ENCODE assay signal across 15 cellular contexts in the genomic region with DNA sequence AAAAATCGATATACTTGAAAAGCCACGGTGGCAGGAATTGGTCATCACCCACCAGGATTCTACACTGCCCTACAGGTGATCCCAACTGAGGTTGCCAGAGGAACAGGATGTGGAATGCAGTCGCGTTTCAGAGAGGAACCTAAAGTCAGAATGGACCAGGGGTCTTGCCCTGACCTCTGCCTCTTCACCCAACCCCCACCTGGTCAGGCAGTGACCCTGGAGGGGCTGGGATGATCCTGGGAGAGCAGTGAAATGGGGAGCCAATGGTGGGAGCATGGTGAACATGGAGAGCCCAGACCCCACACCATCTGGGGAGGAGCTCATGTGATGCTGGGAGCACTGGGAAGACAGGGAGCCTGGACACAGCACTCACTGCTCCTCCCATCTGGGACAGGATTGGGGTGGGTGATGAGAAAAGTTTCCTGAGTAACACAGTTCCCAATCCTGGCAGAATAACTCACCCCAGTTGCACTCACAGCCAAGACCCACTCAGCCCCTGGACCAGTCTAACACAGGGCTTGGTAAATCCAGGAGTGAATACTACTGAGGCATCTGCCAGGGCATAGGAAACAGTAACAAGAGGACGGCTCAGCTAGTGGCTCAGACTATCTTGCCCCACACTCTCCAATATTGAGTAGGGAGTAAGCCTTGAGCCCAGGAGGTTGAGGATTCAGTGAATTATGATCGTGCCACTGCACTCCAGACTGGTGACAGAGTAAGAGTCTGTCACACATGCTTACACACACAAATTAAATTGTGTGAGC. TPM values are rescaled to one million over a fixed set of nuclear protein-coding genes. Genes with fewer than 3 reads are reported as not detected.
A peak's percentile ranks its signal among the peaks of the same experiment; 100 is the strongest.
DNase-seq lines count a peak whose midpoint lies in the region; ATAC-seq and TF ChIP-seq lines count a peak whose summit lies in the region.
"Had no signal": no experiment of that assay in that cellular context is flagged by ENCODE, and none has a peak within 500 bp of the region (broad histone marks: within the 10 kb centered on the region; RNA-seq: fewer than 3 reads in every experiment).

No MANE protein-coding gene starts in this region.

- H3K36me3 ChIP-seq in right atrium auricular region, result no peaks in the 10 kb centered on the region
- H3K36me3 ChIP-seq: left ventricle myocardium inferior, sigmoid colon, SJSA1, tibial artery had no signal

- no peaks in the 10 kb centered on the region for H3K36me3 Mint-ChIP-seq in activated T-helper 1 cell treated with anti-CD3 and anti-CD28 coated beads, Interleukin-12 subunit alpha, Interleukin-12 subunit beta, Interleukin-2, Interleukin-4 antibody, amounts not matched to agents 30 ng/mL and 10 ng/mL and 1 ng/mL, durations not matched to agents 14 hours and 24 hours and 36 hours (ENCODE audit: low read depth)

- no peaks in the 10 kb centered on the region for H3K9me3 Mint-ChIP-seq in activated T-helper 1 cell treated with anti-CD3 and anti-CD28 coated beads, Interleukin-12 subunit alpha, Interleukin-12 subunit beta, Interleukin-2, Interleukin-4 antibody, amounts not matched to agents 30 ng/mL and 10 ng/mL and 1 ng/mL, durations not matched to agents 14 hours and 24 hours and 36 hours

- no peaks in the 10 kb centered on the region for H3K9me3 ChIP-seq in right atrium auricular region
- H3K9me3 ChIP-seq: left ventricle myocardium inferior, sigmoid colon, SJSA1, tibial artery had no signal

- intact Hi-C loops in left cardiac atrium (cut with DNase I), result loop anchor here in 1 of 2 donors (5.0 kb wide), 1 partner anchor 77 kb away; no protein-coding TSS in a partner anchor
- intact Hi-C loops in activated T-helper 1 cell treated with anti-CD3 and anti-CD28 coated beads, Interleukin-12 subunit alpha, Interleukin-12 subunit beta, Interleukin-2, Interleukin-4 antibody, amounts not matched to agents 30 ng/mL and 10 ng/mL and 1 ng/mL, durations not matched to agents 14 hours and 24 hours and 36 hours (cut with micrococcal nuclease), result loop anchor here (1.0 to 10.0 kb wide), 4 partner anchors 51 to 875 kb away; no protein-coding TSS in a partner anchor

- H3K4me1 Mint-ChIP-seq in activated T-helper 1 cell treated with anti-CD3 and anti-CD28 coated beads, Interleukin-12 subunit alpha, Interleukin-12 subunit beta, Interleukin-2, Interleukin-4 antibody, amounts not matched to agents 30 ng/mL and 10 ng/mL and 1 ng/mL, durations not matched to agents 14 hours and 24 hours and 36 hours (ENCODE audit: low read depth), result peaks cover 45% of the 10 kb centered on the region

- peaks cover 80% of the 10 kb centered on the region for H3K27me3 Mint-ChIP-seq in activated T-helper 1 cell treated with anti-CD3 and anti-CD28 coated beads, Interleukin-12 subunit alpha, Interleukin-12 subunit beta, Interleukin-2, Interleukin-4 antibody, amounts not matched to agents 30 ng/mL and 10 ng/mL and 1 ng/mL, durations not matched to agents 14 hours and 24 hours and 36 hours (ENCODE audit: insufficient read depth)

- no peak overlapping the region for H3K27ac Mint-ChIP-seq in activated T-helper 1 cell treated with anti-CD3 and anti-CD28 coated beads, Interleukin-12 subunit alpha, Interleukin-12 subunit beta, Interleukin-2, Interleukin-4 antibody, amounts not matched to agents 30 ng/mL and 10 ng/mL and 1 ng/mL, durations not matched to agents 14 hours and 24 hours and 36 hours

- H3K27ac ChIP-seq in right atrium auricular region (no peak overlapping the region), caudate nucleus (ENCODE audit: low read depth, low read length) (no peak overlapping the region)
- H3K27ac ChIP-seq: left ventricle myocardium inferior, sigmoid colon, SJSA1, tibial artery had no signal

- peak; percentile 51 for DNase-seq in right atrium auricular region (ENCODE audit: low spot score)
- DNase-seq in left cardiac atrium, result no peak
- no peak for DNase-seq in activated T-helper 1 cell treated with anti-CD3 and anti-CD28 coated beads, Interleukin-12 subunit alpha, Interleukin-12 subunit beta, Interleukin-2, Interleukin-4 antibody, amounts not matched to agents 30 ng/mL and 10 ng/mL and 1 ng/mL, durations not matched to agents 14 hours and 24 hours and 36 hours (ENCODE audit: low spot score)
- DNase-seq in islet precursor cell, result peak; percentile 33
- DNase-seq in activated CD4-positive, alpha-beta T cell treated with anti-CD3 and anti-CD28 coated beads, Interleukin-2, amount 50 U/mL, for 1 hour, result no peak
- DNase-seq in caudate nucleus (lab: John Stamatoyannopoulos, UW), result no peak
- DNase-seq: left ventricle myocardium inferior, NCI-H1436 treated with DMSO at 0.1 percent for 48 hours, NCI-H510A, sigmoid colon had no signal

- peaks cover 0 to 26% of the 10 kb centered on the region in 2 donors for H3K4me1 ChIP-seq in right atrium auricular region

- TF ChIP-seq CTCF in right atrium auricular region (IDR thresholded peaks at IDR 0.05), result no peak

- no peak overlapping the region for H3K4me3 ChIP-seq in right atrium auricular region
- H3K4me3 ChIP-seq: sigmoid colon, SJSA1, tibial artery had no signal

- ATAC-seq in left cardiac atrium, result no peak
- ATAC-seq in GM21737 (IDR thresholded peaks at IDR 0.05; ENCODE audit: unreplicated experiment), result no peak
- ATAC-seq in HG02884 (IDR thresholded peaks at IDR 0.05; ENCODE audit: unreplicated experiment), result no peak

- H3K27me3 ChIP-seq in right atrium auricular region, result peaks cover 28 to 40% of the 10 kb centered on the region in 2 donors

- peak overlapping the region; percentile 39 for H3K4me3 Mint-ChIP-seq in activated T-helper 1 cell treated with anti-CD3 and anti-CD28 coated beads, Interleukin-12 subunit alpha, Interleukin-12 subunit beta, Interleukin-2, Interleukin-4 antibody, amounts not matched to agents 30 ng/mL and 10 ng/mL and 1 ng/mL, durations not matched to agents 14 hours and 24 hours and 36 hours

RNA-seq across cellular contexts. Expression of a gene that starts 1.7 kb away (rescaled TPM):
- 1 to 10 TPM in 1 of 2 donors, under 1 TPM in 1; 0.82 to 2.4 TPM for total RNA-seq in right atrium auricular region
- 1 to 10 TPM in 1 of 2 donors, under 1 TPM in 1; 0.71 to 1.1 TPM for total RNA-seq in left cardiac atrium
- 0.32 and 0.65 TPM in 2 replicates for total RNA-seq in activated T-helper 1 cell treated with anti-CD3 and anti-CD28 coated beads, Interleukin-12 subunit alpha, Interleukin-12 subunit beta, Interleukin-2, Interleukin-4 antibody, amounts not matched to agents 30 ng/mL and 10 ng/mL and 1 ng/mL, durations not matched to agents 14 hours and 24 hours and 36 hours
- total RNA-seq: sigmoid colon had no signal

RNA-seq across cellular contexts. Expression of a gene that starts 17.2 kb away (rescaled TPM):
- total RNA-seq in right atrium auricular region (1 to 10 TPM; 1.5 to 1.6 TPM), left cardiac atrium (1 to 10 TPM in 1 of 2 donors, under 1 TPM in 1; 0.55 to 1.1 TPM)
- total RNA-seq in activated T-helper 1 cell treated with anti-CD3 and anti-CD28 coated beads, Interleukin-12 subunit alpha, Interleukin-12 subunit beta, Interleukin-2, Interleukin-4 antibody, amounts not matched to agents 30 ng/mL and 10 ng/mL and 1 ng/mL, durations not matched to agents 14 hours and 24 hours and 36 hours, result 0.18 TPM in 1 of 2 replicates, not detected in the other
- total RNA-seq: OCI-LY7, sigmoid colon had no signal

RNA-seq across cellular contexts. Expression of a gene that starts 23.7 kb away (rescaled TPM):
- total RNA-seq in right atrium auricular region, result under 1 TPM; 0.11 to 0.31 TPM
- total RNA-seq in left cardiac atrium, result under 1 TPM; 0.08 to 0.12 TPM
- total RNA-seq in activated T-helper 1 cell treated with anti-CD3 and anti-CD28 coated beads, Interleukin-12 subunit alpha, Interleukin-12 subunit beta, Interleukin-2, Interleukin-4 antibody, amounts not matched to agents 30 ng/mL and 10 ng/mL and 1 ng/mL, durations not matched to agents 14 hours and 24 hours and 36 hours, result 0.91 and 0.99 TPM in 2 replicates

RNA-seq across cellular contexts. Expression of a gene that starts 42.2 kb away (rescaled TPM):
- 1 to 10 TPM in 1 of 2 donors, under 1 TPM in 1; 0.52 to 4.3 TPM for total RNA-seq in right atrium auricular region
- total RNA-seq in left cardiac atrium, result 1 to 10 TPM in 1 of 2 donors, under 1 TPM in 1; 0.89 to 1.2 TPM
- total RNA-seq in activated T-helper 1 cell treated with anti-CD3 and anti-CD28 coated beads, Interleukin-12 subunit alpha, Interleukin-12 subunit beta, Interleukin-2, Interleukin-4 antibody, amounts not matched to agents 30 ng/mL and 10 ng/mL and 1 ng/mL, durations not matched to agents 14 hours and 24 hours and 36 hours, result not detected in 2 replicates
- total RNA-seq: OCI-LY7, SJSA1 had no signal

Comparison
In these comparisons a context has a peak if more than half of its experiments do, and no peak if none do; other contexts are left out.
1. DNase-seq: peak in right atrium auricular region (single experiment) and islet precursor cell (single experiment); none in left cardiac atrium (single experiment), activated T-helper 1 cell treated with anti-CD3 and anti-CD28 coated beads, Interleukin-12 subunit alpha, Interleukin-12 subunit beta, Interleukin-2, Interleukin-4 antibody, amounts not matched to agents 30 ng/mL and 10 ng/mL and 1 ng/mL, durations not matched to agents 14 hours and 24 hours and 36 hours (single experiment), activated CD4-positive, alpha-beta T cell treated with anti-CD3 and anti-CD28 coated beads, Interleukin-2, amount 50 U/mL, for 1 hour (single experiment) and caudate nucleus (0 of 61).